8 cellular contexts compared by ENCODE assay signal in the genomic region with DNA sequence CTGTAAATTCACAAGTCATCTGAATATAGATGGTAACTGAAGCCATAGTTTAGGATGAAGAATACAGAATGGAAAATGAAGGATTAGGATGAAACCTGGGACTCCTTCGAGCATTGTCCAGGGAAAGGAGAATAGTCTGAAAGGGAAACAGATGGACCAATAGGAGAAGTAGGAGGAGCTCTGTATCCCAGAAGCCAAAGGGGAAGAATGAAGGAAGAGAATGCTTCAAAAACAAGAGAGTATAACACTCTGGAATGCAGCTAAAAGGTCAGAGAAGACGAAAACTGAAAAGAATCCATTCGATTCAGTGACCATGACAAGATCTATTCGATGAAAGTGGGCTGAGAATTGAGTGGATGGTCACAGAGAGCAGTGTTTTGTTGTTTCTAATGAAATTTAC. TPM values are rescaled to one million over a fixed set of nuclear protein-coding genes. Genes with fewer than 3 reads are reported as not detected.
DNase-seq lines count a peak whose midpoint lies in the region; ATAC-seq, FAIRE-seq and TF ChIP-seq lines count a peak whose summit lies in the region.

No MANE protein-coding gene starts in this region.

- H3K4me3 ChIP-seq in AG09309 (ENCODE audit: control insufficient read depth, low read depth, low read length) (peak overlapping the region; percentile 88), psoas muscle (peak overlapping the region; percentile 99)

- peak overlapping the region; percentile 92 for H3K27ac Mint-ChIP-seq in WTC11

- H3K27ac ChIP-seq in psoas muscle: peak overlapping the region; percentile 97

- ATAC-seq in WTC11 (peak; percentile 16), psoas muscle (no peak), GM18520 (IDR thresholded peaks at IDR 0.05; ENCODE audit: unreplicated experiment) (no peak), GM18502 (IDR thresholded peaks at IDR 0.05; ENCODE audit: poor library complexity, unreplicated experiment) (no peak), HG03565 (IDR thresholded peaks at IDR 0.05; ENCODE audit: unreplicated experiment) (no peak)

- no peak for DNase-seq in AG09309 (ENCODE audit: low read depth)
- DNase-seq in HCEC 1CT: peak; percentile 65
- DNase-seq in WTC11 (ENCODE audit: low spot score): no peak
- peak; percentile 40 to 52 for DNase-seq in frontal cortex (ENCODE audit: low spot score in 2 of 2)
- no peak for DNase-seq in psoas muscle

- H3K9me3 Mint-ChIP-seq in WTC11: no peaks in the 10 kb centered on the region

- H3K4me1 Mint-ChIP-seq in WTC11: peaks cover 41% of the 10 kb centered on the region

- H3K36me3 ChIP-seq in psoas muscle (ENCODE audit: insufficient read depth in 1 of 2, low read depth in 1 of 2): peaks cover 4 to 10% of the 10 kb centered on the region in 2 donors

- 18 to 24% (median 23%) methylated on average over 4 of the region's 4 CpGs for WGBS in psoas muscle, 3 donors

- H3K27me3 ChIP-seq in psoas muscle (ENCODE audit: insufficient read depth in 3 of 3, low read length in 2 of 3): no peaks in the 10 kb centered on the region

- TF ChIP-seq CTCF in AG09309 (IDR thresholded peaks at IDR 0.05; ENCODE audit: control insufficient read depth, insufficient read depth, low read depth, low read length, missing control alignments) (no peak), WTC11 (IDR thresholded peaks at IDR 0.05) (no peak), psoas muscle (IDR thresholded peaks at IDR 0.05) (no peak)

- POLR2A ChIA-PET in WTC11 (lab: Charles Lee): interaction anchor here (0.7 to 1.5 kb wide), 4 partner anchors 15 to 78 kb away, joined by 3 to 7 read pairs (median 3); partner anchors contain the start of gene CGRRF1

- intact Hi-C loops in psoas muscle (cut with DNase I): no loop called here

- FAIRE-seq in frontal cortex (lab: Jason Lieb, UNC): no peak

- peaks cover 15% of the 10 kb centered on the region for H3K4me1 ChIP-seq in psoas muscle

- no peaks in the 10 kb centered on the region for H3K27me3 Mint-ChIP-seq in WTC11 (ENCODE audit: low read depth)

- peaks cover 5% of the 10 kb centered on the region for H3K36me3 Mint-ChIP-seq in WTC11

- CTCF ChIA-PET in WTC11 (lab: Charles Lee): interaction anchor here (0.8 to 3.5 kb wide), 12 partner anchors 18 to 286 kb away, joined by 3 to 16 read pairs (median 4); partner anchors contain the start of genes CDKN3 and CGRRF1

- no peaks in the 10 kb centered on the region for H3K9me3 ChIP-seq in psoas muscle

- peak overlapping the region; percentile 92 for H3K4me3 Mint-ChIP-seq in WTC11

TF ChIP-seq in WTC11, 78 proteins besides CTCF, POLR2A, EP300 and RAD21:
- TF ChIP-seq PREB (CRISPR knock-in tag; IDR thresholded peaks at IDR 0.05; ENCODE audit: borderline replicate concordance): no peak

RNA-seq across cellular contexts. Expression of gene GMFB, which starts 1.0 kb away (rescaled TPM):
- 56.4 to 63.7 TPM (median 58.0 TPM) in 3 replicates for total RNA-seq in WTC11 (2021)
- 258 TPM for total RNA-seq in frontal cortex
- 10 to 100 TPM; 11.5 to 14.6 (median 13.8) TPM for total RNA-seq in psoas muscle
- 10 to 100 TPM in 2 of 3 donors, 1 to 10 TPM in 1; 5.0 to 22.9 (median 19.3) TPM for polyA plus RNA-seq in psoas muscle

RNA-seq across cellular contexts. Expression of gene CGRRF1, which starts 21.9 kb away (rescaled TPM):
- 13.0 to 17.5 TPM (median 15.1 TPM) in 3 replicates for total RNA-seq in WTC11 (2021)
- 19.6 TPM for total RNA-seq in frontal cortex
- 10 to 100 TPM; 14.1 to 25.8 (median 22.7) TPM for total RNA-seq in psoas muscle
- 10 to 100 TPM; 21.0 to 41.9 (median 21.6) TPM for polyA plus RNA-seq in psoas muscle

RNA-seq across cellular contexts. Expression of gene CNIH1, which starts 46.6 kb away (rescaled TPM):
- total RNA-seq in WTC11 (2021) (80.7 to 93.9 TPM (median 90.8 TPM) in 3 replicates), frontal cortex (41.6 TPM), psoas muscle (10 to 100 TPM; 57.8 to 79.0 (median 63.0) TPM)
- 100 to 1,000 TPM in 2 of 3 donors, 10 to 100 TPM in 1; 85.8 to 172 (median 149) TPM for polyA plus RNA-seq in psoas muscle

Comparison
In these comparisons a context has a peak if more than half of its experiments do, and no peak if none do; other contexts are left out.
1. DNase-seq: peak in HCEC 1CT (single experiment) and frontal cortex (2 of 2); none in AG09309 (single experiment), WTC11 (single experiment) and psoas muscle (0 of 2).